In genomic region chr20:12570371-12570770, GRCh38 we compare ENCODE assay signal across 8 cellular contexts.
A peak's percentile ranks its signal among the peaks of the same experiment; 100 is the strongest.
DNase-seq lines count a peak whose midpoint lies in the region; ATAC-seq and TF ChIP-seq lines count a peak whose summit lies in the region.

No MANE protein-coding gene starts in this region.

- peak; percentile 52 for TF ChIP-seq CTCF in epithelial cell of esophagus (IDR thresholded peaks at IDR 0.05; ENCODE audit: insufficient read depth, low read depth, low read length, missing control alignments)
- peak; percentile 39 for TF ChIP-seq CTCF in upper lobe of right lung (IDR thresholded peaks at IDR 0.05)
- no peak for TF ChIP-seq CTCF in coronary artery (IDR thresholded peaks at IDR 0.05)
- no peak for TF ChIP-seq CTCF in spleen (IDR thresholded peaks at IDR 0.05 in 8 of 11, conservative IDR thresholded peaks at IDR 0.05 in 3 of 11)

- H3K4me1 ChIP-seq in upper lobe of right lung (no peaks in the 10 kb centered on the region), spleen (peaks cover 0 to 3% (median 0%) of the 10 kb centered on the region in 6 donors)

- peaks cover 2% of the 10 kb centered on the region for H3K9me3 Mint-ChIP-seq in activated CD4-positive, alpha-beta T cell treated with anti-CD3 and anti-CD28 coated beads for 36 hours (ENCODE audit: low read depth)

- H3K27me3 Mint-ChIP-seq in activated CD4-positive, alpha-beta T cell treated with anti-CD3 and anti-CD28 coated beads for 36 hours = no peaks in the 10 kb centered on the region

- H3K27me3 ChIP-seq in upper lobe of right lung (no peaks in the 10 kb centered on the region), spleen (replicated peaks in 1 of 7) (no peaks in the 10 kb centered on the region)

- no peak overlapping the region for H3K27ac Mint-ChIP-seq in activated CD4-positive, alpha-beta T cell treated with anti-CD3 and anti-CD28 coated beads for 36 hours

- 18 to 41% (median 21%) methylated on average over 1 of the region's 1 CpG for WGBS in spleen, 5 donors

- H3K4me3 Mint-ChIP-seq in activated CD4-positive, alpha-beta T cell treated with anti-CD3 and anti-CD28 coated beads for 36 hours = no peak overlapping the region

- DNase-seq in activated CD4-positive, alpha-beta T cell treated with anti-CD3 and anti-CD28 coated beads for 36 hours = peak; percentile 8
- DNase-seq in activated CD4-positive, alpha-beta T cell treated with anti-CD3 and anti-CD28 coated beads for 4 hours = no peak
- DNase-seq in NCI-H82 (lab: John Stamatoyannopoulos, UW) (peak; percentile 89), epithelial cell of esophagus (ENCODE audit: low read depth) (peak; percentile 51), upper lobe of right lung (no peak), coronary artery (ENCODE audit: low spot score) (no peak), T-helper 1 cell (no peak), spleen (no peak)

- CTCF ChIA-PET in activated CD4-positive, alpha-beta T cell treated with anti-CD3 and anti-CD28 coated beads for 36 hours (lab: Charles Lee) = no interaction called here

- H3K4me3 ChIP-seq in epithelial cell of esophagus (ENCODE audit: low read length) (no peak overlapping the region), upper lobe of right lung (no peak overlapping the region), coronary artery (no peak overlapping the region), spleen (no peak overlapping the region)

- ATAC-seq in activated CD4-positive, alpha-beta T cell treated with anti-CD3 and anti-CD28 coated beads for 36 hours = no peak
- ATAC-seq in upper lobe of right lung = peak; percentile 61

- H3K27ac ChIP-seq in upper lobe of right lung (no peak overlapping the region), coronary artery (no peak overlapping the region), spleen (no peak overlapping the region)

- H3K36me3 ChIP-seq in upper lobe of right lung (no peaks in the 10 kb centered on the region), spleen (no peaks in the 10 kb centered on the region)

- no peaks in the 10 kb centered on the region for H3K36me3 Mint-ChIP-seq in activated CD4-positive, alpha-beta T cell treated with anti-CD3 and anti-CD28 coated beads for 36 hours (ENCODE audit: low read depth)

- H3K4me1 Mint-ChIP-seq in activated CD4-positive, alpha-beta T cell treated with anti-CD3 and anti-CD28 coated beads for 36 hours = no peaks in the 10 kb centered on the region

- H3K9me3 ChIP-seq in upper lobe of right lung (no peaks in the 10 kb centered on the region), spleen (no peaks in the 10 kb centered on the region)

- TF ChIP-seq POLR2A in spleen (IDR thresholded peaks at IDR 0.05) = no peak

- intact Hi-C loops in activated CD4-positive, alpha-beta T cell treated with anti-CD3 and anti-CD28 coated beads for 36 hours (cut with DNase I, micrococcal nuclease) = no loop called here
- intact Hi-C loops in upper lobe of right lung (cut with DNase I) = no loop called here
- intact Hi-C loops in spleen (cut with DNase I; ENCODE audit: low total_unique reads) = no loop called here

- POLR2A ChIA-PET in activated CD4-positive, alpha-beta T cell treated with anti-CD3 and anti-CD28 coated beads for 36 hours (lab: Charles Lee) = no interaction called here

Comparison
In these comparisons a context has a peak if more than half of its experiments do, and no peak if none do; other contexts are left out.
1. DNase-seq: peak in activated CD4-positive, alpha-beta T cell treated with anti-CD3 and anti-CD28 coated beads for 36 hours (single experiment), NCI-H82 (single experiment) and epithelial cell of esophagus (single experiment); none in activated CD4-positive, alpha-beta T cell treated with anti-CD3 and anti-CD28 coated beads for 4 hours (0 of 2), upper lobe of right lung (single experiment), coronary artery (single experiment), T-helper 1 cell (0 of 5) and spleen (single experiment).
2. CTCF ChIP-seq: peak in epithelial cell of esophagus (single experiment) and upper lobe of right lung (single experiment); none in coronary artery (single experiment) and spleen (0 of 11).